ENCODE assay signal across 12 cellular contexts in the genomic region with DNA sequence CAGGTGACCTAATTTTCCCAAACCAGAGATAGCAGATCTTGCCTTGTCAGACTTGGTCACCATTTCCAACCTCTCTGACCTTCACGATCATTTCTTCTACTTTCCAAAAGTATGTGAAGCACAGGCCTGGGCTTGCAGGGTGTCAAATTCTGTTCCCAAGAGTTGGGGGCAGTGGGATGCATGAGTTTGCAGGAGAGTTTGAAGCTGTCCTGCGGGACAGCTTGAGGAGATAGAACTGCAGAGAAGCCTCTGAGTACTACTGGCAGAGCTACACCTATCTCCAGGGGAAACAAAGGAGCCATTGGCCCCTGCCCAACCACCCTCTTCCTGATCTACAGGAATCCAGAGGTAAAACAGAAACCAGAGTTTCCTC. TPM values are rescaled to one million over a fixed set of nuclear protein-coding genes. Genes with fewer than 3 reads are reported as not detected.
DNase-seq lines count a peak whose midpoint lies in the region; ATAC-seq, FAIRE-seq and TF ChIP-seq lines count a peak whose summit lies in the region.
"Had no signal": no experiment of that assay in that cellular context is flagged by ENCODE, and none has a peak within 500 bp of the region (broad histone marks: within the 10 kb centered on the region; RNA-seq: fewer than 3 reads in every experiment).

No MANE protein-coding gene starts in this region.

- POLR2A ChIA-PET in IMR-90 (lab: Charles Lee; ENCODE audit: unreplicated experiment): no interaction called here

- H3K9me1 ChIP-seq in IMR-90 (ENCODE audit: insufficient read depth, low read length): peaks cover 13% of the 10 kb centered on the region
- no peaks in the 10 kb centered on the region for H3K9me1 ChIP-seq in keratinocyte (ENCODE audit: control insufficient read depth, extremely low read depth, insufficient read depth, low read length)

- H3K9ac ChIP-seq in IMR-90 (ENCODE audit: low read depth, low read length) (no peak overlapping the region; the same call in 1 of the 2 replicates), keratinocyte (ENCODE audit: control insufficient read depth, extremely low read depth, insufficient read depth, low read length) (peak overlapping the region; percentile 14)

- no peak overlapping the region for H3K4me3 ChIP-seq in IMR-90 (ENCODE audit: insufficient read depth, low read depth, low read length)
- peak overlapping the region in 2 of 3 experiments; percentile 4 to 18 for H3K4me3 ChIP-seq in keratinocyte (ENCODE audit: control insufficient read depth in 2 of 3, extremely low read depth in 1 of 3, insufficient read depth in 2 of 3, low read depth in 1 of 3, low read length in 3 of 3)
- H3K4me3 ChIP-seq in spleen: peak overlapping the region in 3 of 8 donors; percentile 0 to 44 (median 7)

- H4K20me1 ChIP-seq in IMR-90 (ENCODE audit: insufficient read depth, low read length): no peaks in the 10 kb centered on the region
- H4K20me1 ChIP-seq in keratinocyte (ENCODE audit: control insufficient read depth, extremely low read depth, insufficient read depth, low read length): no peaks in the 10 kb centered on the region

- CTCF ChIA-PET in IMR-90 (lab: Yijun Ruan, JAX): interaction anchor here (1.2 kb wide), 1 partner anchor 8 kb away, joined by 3 read pairs; no protein-coding TSS in a partner anchor

- no peaks in the 10 kb centered on the region for H3K79me2 ChIP-seq in keratinocyte (ENCODE audit: control insufficient read depth, insufficient read depth, low read length)

- H2AFZ ChIP-seq in IMR-90 (replicated peaks; ENCODE audit: low read length, poor library complexity) (peak overlapping the region; percentile 75), keratinocyte (ENCODE audit: control insufficient read depth, low read length) (peak overlapping the region; percentile 83)

- no peak for FAIRE-seq in keratinocyte (lab: Jason Lieb, UNC)
- FAIRE-seq: endometrium had no signal

- TF ChIP-seq CTCF in IMR-90 (conservative IDR thresholded peaks at IDR 0.05; ENCODE audit: low read depth, low read length) (no peak), keratinocyte (optimal IDR thresholded peaks at IDR 0.05 in 1 of 3, IDR thresholded peaks at IDR 0.05 in 1 of 3, conservative IDR thresholded peaks at IDR 0.05 in 1 of 3; ENCODE audit: extremely low read depth in 1 of 3, insufficient read depth in 2 of 3, low read length in 3 of 3) (no peak), spleen (IDR thresholded peaks at IDR 0.05 in 8 of 11, conservative IDR thresholded peaks at IDR 0.05 in 3 of 11) (no peak)

- peak overlapping the region; percentile 89 for H4K91ac ChIP-seq in IMR-90 (ENCODE audit: insufficient read depth, low read depth, low read length)

- no peaks in the 10 kb centered on the region for H3K9me3 Mint-ChIP-seq in activated T-helper 2 cell treated with anti-CD3 and anti-CD28 coated beads, Interferon-gamma antibody, Interleukin-2, Interleukin-4, amounts not matched to agents 10 μg/mL and 5 μg/mL and 100 μg/mL, durations not matched to agents 14 hours and 24 hours and 36 hours

- peak overlapping the region; percentile 83 for H4K5ac ChIP-seq in IMR-90 (ENCODE audit: low read depth, low read length)

- H2BK20ac ChIP-seq in IMR-90 (ENCODE audit: low read depth, low read length): peak overlapping the region; percentile 80

- no CpG with 5 or more reads among the region's 2 CpGs for WGBS in IMR-90 (ENCODE audit: extremely low coverage in 2 of 2, insufficient read length in 1 of 2), 2 experiments
- 68 to 85% (median 75%) methylated on average over 2 of the region's 2 CpGs for WGBS in spleen, 5 donors

- peaks cover 52% of the 10 kb centered on the region for H3K4me1 Mint-ChIP-seq in activated T-helper 2 cell treated with anti-CD3 and anti-CD28 coated beads, Interferon-gamma antibody, Interleukin-2, Interleukin-4, amounts not matched to agents 10 μg/mL and 5 μg/mL and 100 μg/mL, durations not matched to agents 14 hours and 24 hours and 36 hours (ENCODE audit: low read depth)

- H3K27me3 Mint-ChIP-seq in activated T-helper 2 cell treated with anti-CD3 and anti-CD28 coated beads, Interferon-gamma antibody, Interleukin-2, Interleukin-4, amounts not matched to agents 10 μg/mL and 5 μg/mL and 100 μg/mL, durations not matched to agents 14 hours and 24 hours and 36 hours (ENCODE audit: low read depth): no peaks in the 10 kb centered on the region
- H3K27me3 Mint-ChIP-seq: progenitor cell of endocrine pancreas had no signal

- peak overlapping the region; percentile 65 for H2AK9ac ChIP-seq in IMR-90 (replicated peaks; ENCODE audit: low read depth, low read length, poor library complexity)

- H3K79me1 ChIP-seq in IMR-90 (ENCODE audit: low read depth in 1 of 2, low read length in 2 of 2): peaks cover 4 to 5% of the 10 kb centered on the region in 2 experiments; a peak in 2 of 4 replicates

- H3K56ac ChIP-seq in IMR-90 (ENCODE audit: extremely low read depth, insufficient read depth, low read length): peak overlapping the region; percentile 47; the same call in 1 of the 2 replicates

- no peaks in the 10 kb centered on the region for H3K9me3 ChIP-seq in IMR-90 (ENCODE audit: control insufficient read depth, insufficient read depth, low read length)
- no peaks in the 10 kb centered on the region for H3K9me3 ChIP-seq in keratinocyte (ENCODE audit: control insufficient read depth, low read depth, low read length)
- H3K9me3 ChIP-seq in spleen: no peaks in the 10 kb centered on the region

- H4K8ac ChIP-seq in IMR-90 (ENCODE audit: low read depth in 2 of 2, low read length in 2 of 2): peak overlapping the region; percentile 91 to 95

- DNase-seq in IMR-90 (no peak), keratinocyte (ENCODE audit: low read depth, low spot score) (no peak), spleen (no peak), OCI-M1 (lab: John Stamatoyannopoulos, UW) (no peak), NCI-H748 treated with DMSO at 0.1 percent for 48 hours (lab: John Stamatoyannopoulos, UW) (no peak), Kasumi-1 (lab: John Stamatoyannopoulos, UW) (no peak)
- no peak for DNase-seq in activated T-helper 2 cell treated with anti-CD3 and anti-CD28 coated beads, Interferon-gamma antibody, Interleukin-2, Interleukin-4, amounts not matched to agents 10 μg/mL and 5 μg/mL and 100 μg/mL, durations not matched to agents 14 hours and 24 hours and 36 hours (ENCODE audit: low spot score)
- DNase-seq: activated CD4-positive, CD25-positive, alpha-beta regulatory T cell; NCI-H1436 had no signal

- H3K14ac ChIP-seq in IMR-90 (replicated peaks; ENCODE audit: low read depth, low read length): peak overlapping the region; percentile 93

- H2BK5ac ChIP-seq in IMR-90 (ENCODE audit: low read depth, low read length, poor library complexity, severe bottlenecking): peak overlapping the region; percentile 61

- peak overlapping the region; percentile 56 for H3K27ac Mint-ChIP-seq in activated T-helper 2 cell treated with anti-CD3 and anti-CD28 coated beads, Interferon-gamma antibody, Interleukin-2, Interleukin-4, amounts not matched to agents 10 μg/mL and 5 μg/mL and 100 μg/mL, durations not matched to agents 14 hours and 24 hours and 36 hours
- H3K27ac Mint-ChIP-seq: progenitor cell of endocrine pancreas had no signal

- peak overlapping the region; percentile 60 for H2AK5ac ChIP-seq in IMR-90 (ENCODE audit: low read depth, low read length)

- no TSS peak for BruUV-seq in IMR-90 (replicated peaks; lab: Mats Ljungman, UMichigan)

- peak overlapping the region; percentile 94 for H3K4ac ChIP-seq in IMR-90 (ENCODE audit: low read depth, low read length)

- dilution Hi-C loops in IMR-90 (cut with HindIII; ENCODE audit: low sequenced_read_pairs, unreplicated experiment) (no loop called here), keratinocyte (cut with MboI; ENCODE audit: extremely low pct_ligation_motif_present, low sequenced_read_pairs) (no loop called here)

- H3K4me2 ChIP-seq in IMR-90 (ENCODE audit: low read depth, low read length) (0 out of 2 replicates have a peak overlapping the region, but pooled peaks have one; percentile 7), keratinocyte (ENCODE audit: control insufficient read depth, extremely low read depth, insufficient read depth, low read depth, low read length) (peak overlapping the region; percentile 69)

- H3K18ac ChIP-seq in IMR-90 (ENCODE audit: low read depth, low read length): peak overlapping the region; percentile 75

- TF ChIP-seq POLR2A in IMR-90 (IDR thresholded peaks at IDR 0.05; ENCODE audit: low read depth, low read length) (no peak), spleen (IDR thresholded peaks at IDR 0.05) (no peak)

- in situ Hi-C loops in IMR-90 (cut with MboI; ENCODE audit: low sequenced_read_pairs): no loop called here

- H2BK15ac ChIP-seq in IMR-90 (ENCODE audit: low read depth, low read length): peak overlapping the region; percentile 83; the same call in 2 of the 3 replicates

- no peaks in the 10 kb centered on the region for H3K27me3 ChIP-seq in IMR-90 (ENCODE audit: control insufficient read depth, insufficient read depth, low read length)
- no peaks in the 10 kb centered on the region for H3K27me3 ChIP-seq in keratinocyte (ENCODE audit: control insufficient read depth, extremely low read depth, insufficient read depth, low read length)
- H3K27me3 ChIP-seq in spleen (replicated peaks in 1 of 7): no peaks in the 10 kb centered on the region

- peak overlapping the region; percentile 78 for H3K23ac ChIP-seq in IMR-90 (ENCODE audit: low read depth, low read length)

- intact Hi-C loops in IMR-90 (cut with micrococcal nuclease) (no loop called here), spleen (cut with DNase I; ENCODE audit: low total_unique reads) (no loop called here)
- intact Hi-C loops in activated T-helper 2 cell treated with anti-CD3 and anti-CD28 coated beads, Interferon-gamma antibody, Interleukin-2, Interleukin-4, amounts not matched to agents 10 μg/mL and 5 μg/mL and 100 μg/mL, durations not matched to agents 14 hours and 24 hours and 36 hours (cut with micrococcal nuclease): no loop called here

- no peaks in the 10 kb centered on the region for H3K36me3 ChIP-seq in IMR-90 (ENCODE audit: control insufficient read depth, insufficient read depth, low read length)
- H3K36me3 ChIP-seq in keratinocyte (ENCODE audit: control insufficient read depth in 2 of 2, extremely low read depth in 1 of 2, insufficient read depth in 2 of 2, low read length in 2 of 2): no peaks in the 10 kb centered on the region
- H3K36me3 ChIP-seq in spleen: no peaks in the 10 kb centered on the region

- H3K27ac ChIP-seq in IMR-90 (ENCODE audit: insufficient read depth, low read length) (peak overlapping the region; percentile 65), keratinocyte (ENCODE audit: control insufficient read depth, insufficient read depth, low read length) (peak overlapping the region; percentile 42), spleen (peak overlapping the region; percentile 58 to 100 (median 99))

- H3K36me3 Mint-ChIP-seq in activated T-helper 2 cell treated with anti-CD3 and anti-CD28 coated beads, Interferon-gamma antibody, Interleukin-2, Interleukin-4, amounts not matched to agents 10 μg/mL and 5 μg/mL and 100 μg/mL, durations not matched to agents 14 hours and 24 hours and 36 hours (ENCODE audit: low read depth): no peaks in the 10 kb centered on the region

- H3K4me3 Mint-ChIP-seq in activated T-helper 2 cell treated with anti-CD3 and anti-CD28 coated beads, Interferon-gamma antibody, Interleukin-2, Interleukin-4, amounts not matched to agents 10 μg/mL and 5 μg/mL and 100 μg/mL, durations not matched to agents 14 hours and 24 hours and 36 hours (ENCODE audit: low read depth): peak overlapping the region; percentile 19

- no peak for ATAC-seq in IMR-90 (ENCODE audit: low read depth)
- ATAC-seq in GM19395 (IDR thresholded peaks at IDR 0.05; ENCODE audit: unreplicated experiment): no peak

- peak overlapping the region; percentile 94 for H2BK120ac ChIP-seq in IMR-90 (ENCODE audit: low read depth, low read length)

- no peak for TF ChIP-seq RAD21 in IMR-90 (IDR thresholded peaks at IDR 0.05; ENCODE audit: low read length)

- H3K4me1 ChIP-seq in IMR-90 (ENCODE audit: control insufficient read depth, insufficient read depth, low read length): peaks cover 13% of the 10 kb centered on the region
- peaks cover 34% of the 10 kb centered on the region for H3K4me1 ChIP-seq in keratinocyte (ENCODE audit: control insufficient read depth, extremely low read depth, insufficient read depth, low read length)
- peaks cover 55 to 100% (median 96%) of the 10 kb centered on the region in 6 donors for H3K4me1 ChIP-seq in spleen

RNA-seq across cellular contexts. Expression of a gene that starts 11.3 kb away (rescaled TPM):
- total RNA-seq in IMR-90 (2012; rRNA removed): 60.0 and 77.2 TPM in 2 replicates
- 21.8 and 36.4 TPM in 2 replicates for polyA plus RNA-seq in IMR-90 (2012; rRNA removed)
- 26.3 and 27.4 TPM in 2 replicates for polyA plus RNA-seq in IMR-90 (2012; cell fraction: cytosol; rRNA removed)
- 16.0 and 36.0 TPM in 2 replicates for polyA plus RNA-seq in IMR-90 (2012; cell fraction: nucleus; rRNA removed; ENCODE audit: low replicate concordance)
- total RNA-seq in activated T-helper 2 cell treated with anti-CD3 and anti-CD28 coated beads, Interferon-gamma antibody, Interleukin-2, Interleukin-4, amounts not matched to agents 10 μg/mL and 5 μg/mL and 100 μg/mL, durations not matched to agents 14 hours and 24 hours and 36 hours: 37.8 and 39.1 TPM in 2 replicates
- polyA plus RNA-seq in keratinocyte: 89.7 to 165 TPM (median 159 TPM) in 3 replicates
- polyA plus RNA-seq in keratinocyte (2011; ENCODE audit: low read depth): 41.9 TPM
- polyA plus RNA-seq in keratinocyte (2011; cell fraction: cytosol; rRNA removed): 55.4 and 104 TPM in 2 replicates
- 156 and 196 TPM in 2 replicates for polyA plus RNA-seq in keratinocyte (2011; cell fraction: nucleus; rRNA removed)
- 39.4 and 112 TPM in 2 replicates for polyA plus RNA-seq in keratinocyte (2012; ENCODE audit: low replicate concordance)
- 115 to 413 TPM (median 186 TPM) in 3 replicates for polyA minus RNA-seq in keratinocyte
- polyA minus RNA-seq in keratinocyte (2011; cell fraction: cytosol; rRNA and poly(A)+ RNA removed): 82.9 TPM
- polyA minus RNA-seq in keratinocyte (2011; cell fraction: nucleus; rRNA and poly(A)+ RNA removed): 106 and 162 TPM in 2 replicates
- total RNA-seq in spleen: 1,000 to 10,000 TPM in 5 of 7 donors, 100 to 1,000 TPM in 2; 622 to 2,368 (median 1,747) TPM
- polyA plus RNA-seq in spleen: 100 to 1,000 TPM; 446 to 779 (median 670) TPM

RNA-seq across cellular contexts. Expression of a gene that starts 20.6 kb away (rescaled TPM):
- total RNA-seq in IMR-90 (2012; rRNA removed): 7.9 and 10.3 TPM in 2 replicates
- 15.3 and 16.3 TPM in 2 replicates for polyA plus RNA-seq in IMR-90 (2012; rRNA removed)
- 7.8 and 9.4 TPM in 2 replicates for polyA plus RNA-seq in IMR-90 (2012; cell fraction: cytosol; rRNA removed)
- 4.0 and 8.8 TPM in 2 replicates for polyA plus RNA-seq in IMR-90 (2012; cell fraction: nucleus; rRNA removed; ENCODE audit: low replicate concordance)
- total RNA-seq in activated T-helper 2 cell treated with anti-CD3 and anti-CD28 coated beads, Interferon-gamma antibody, Interleukin-2, Interleukin-4, amounts not matched to agents 10 μg/mL and 5 μg/mL and 100 μg/mL, durations not matched to agents 14 hours and 24 hours and 36 hours: 13.2 and 14.7 TPM in 2 replicates
- 8.1 to 14.0 TPM (median 10.0 TPM) in 3 replicates for polyA plus RNA-seq in keratinocyte
- 8.0 TPM for polyA plus RNA-seq in keratinocyte (2011; ENCODE audit: low read depth)
- 11.0 and 11.3 TPM in 2 replicates for polyA plus RNA-seq in keratinocyte (2011; cell fraction: cytosol; rRNA removed)
- 6.8 and 8.9 TPM in 2 replicates for polyA plus RNA-seq in keratinocyte (2011; cell fraction: nucleus; rRNA removed)
- 9.6 and 16.1 TPM in 2 replicates for polyA plus RNA-seq in keratinocyte (2012; ENCODE audit: low replicate concordance)
- 3.7 to 6.9 TPM (median 4.3 TPM) in 3 replicates for polyA minus RNA-seq in keratinocyte
- polyA minus RNA-seq in keratinocyte (2011; cell fraction: cytosol; rRNA and poly(A)+ RNA removed): 5.8 TPM
- 1.9 and 3.1 TPM in 2 replicates for polyA minus RNA-seq in keratinocyte (2011; cell fraction: nucleus; rRNA and poly(A)+ RNA removed)
- 10 to 100 TPM; 22.1 to 34.0 (median 31.1) TPM for total RNA-seq in spleen
- polyA plus RNA-seq in spleen: 10 to 100 TPM; 55.6 to 69.2 (median 63.0) TPM

RNA-seq across cellular contexts. Expression of a gene that starts 20.7 kb away (rescaled TPM):
- 0.56 and 0.90 TPM in 2 replicates for total RNA-seq in IMR-90 (2012; rRNA removed)
- polyA plus RNA-seq in IMR-90 (2012; rRNA removed): 1.9 and 2.3 TPM in 2 replicates
- polyA plus RNA-seq in IMR-90 (2012; cell fraction: cytosol; rRNA removed): 1.6 and 1.9 TPM in 2 replicates
- 2.6 and 2.9 TPM in 2 replicates for polyA plus RNA-seq in IMR-90 (2012; cell fraction: nucleus; rRNA removed; ENCODE audit: low replicate concordance)
- total RNA-seq in activated T-helper 2 cell treated with anti-CD3 and anti-CD28 coated beads, Interferon-gamma antibody, Interleukin-2, Interleukin-4, amounts not matched to agents 10 μg/mL and 5 μg/mL and 100 μg/mL, durations not matched to agents 14 hours and 24 hours and 36 hours: 4.1 TPM in 2 replicates
- 0.53 to 0.83 TPM (median 0.66 TPM) in 3 replicates for polyA plus RNA-seq in keratinocyte
- polyA plus RNA-seq in keratinocyte (2011; ENCODE audit: low read depth): not detected
- 0.46 and 0.81 TPM in 2 replicates for polyA plus RNA-seq in keratinocyte (2011; cell fraction: cytosol; rRNA removed)
- polyA plus RNA-seq in keratinocyte (2011; cell fraction: nucleus; rRNA removed): 1.5 and 1.6 TPM in 2 replicates
- 0.20 and 0.78 TPM in 2 replicates for polyA plus RNA-seq in keratinocyte (2012; ENCODE audit: low replicate concordance)
- 0.29 to 1.9 TPM (median 0.40 TPM) in 3 replicates for polyA minus RNA-seq in keratinocyte
- polyA minus RNA-seq in keratinocyte (2011; cell fraction: cytosol; rRNA and poly(A)+ RNA removed): 1.7 TPM
- polyA minus RNA-seq in keratinocyte (2011; cell fraction: nucleus; rRNA and poly(A)+ RNA removed): 0.47 and 0.95 TPM in 2 replicates
- total RNA-seq in spleen: 1 to 10 TPM in 5 of 7 donors, under 1 TPM in 2; 0.79 to 3.1 (median 1.2) TPM
- polyA plus RNA-seq in spleen: under 1 TPM; 0.57 to 0.99 (median 0.62) TPM

RNA-seq across cellular contexts. Expression of a gene that starts 27.3 kb away (rescaled TPM):
- total RNA-seq in IMR-90 (2012; rRNA removed) (14.7 and 18.3 TPM in 2 replicates), spleen (10 to 100 TPM; 35.1 to 52.9 (median 39.5) TPM)
- polyA plus RNA-seq in IMR-90 (2012; rRNA removed) (26.9 and 28.8 TPM in 2 replicates), keratinocyte (9.2 to 26.4 TPM (median 20.0 TPM) in 3 replicates), spleen (10 to 100 TPM; 11.0 to 17.8 (median 14.4) TPM)
- 19.4 and 24.0 TPM in 2 replicates for polyA plus RNA-seq in IMR-90 (2012; cell fraction: cytosol; rRNA removed)
- polyA plus RNA-seq in IMR-90 (2012; cell fraction: nucleus; rRNA removed; ENCODE audit: low replicate concordance): 7.0 and 14.4 TPM in 2 replicates
- 38.1 and 39.4 TPM in 2 replicates for total RNA-seq in activated T-helper 2 cell treated with anti-CD3 and anti-CD28 coated beads, Interferon-gamma antibody, Interleukin-2, Interleukin-4, amounts not matched to agents 10 μg/mL and 5 μg/mL and 100 μg/mL, durations not matched to agents 14 hours and 24 hours and 36 hours
- 0.77 TPM for polyA plus RNA-seq in keratinocyte (2011; ENCODE audit: low read depth)
- polyA plus RNA-seq in keratinocyte (2011; cell fraction: cytosol; rRNA removed): 16.8 and 21.1 TPM in 2 replicates
- polyA plus RNA-seq in keratinocyte (2011; cell fraction: nucleus; rRNA removed): 12.9 and 13.4 TPM in 2 replicates
- polyA plus RNA-seq in keratinocyte (2012; ENCODE audit: low replicate concordance): 2.4 and 9.0 TPM in 2 replicates
- 10.7 to 17.8 TPM (median 16.1 TPM) in 3 replicates for polyA minus RNA-seq in keratinocyte
- polyA minus RNA-seq in keratinocyte (2011; cell fraction: cytosol; rRNA and poly(A)+ RNA removed): 18.8 TPM
- polyA minus RNA-seq in keratinocyte (2011; cell fraction: nucleus; rRNA and poly(A)+ RNA removed): 5.2 and 8.9 TPM in 2 replicates

RNA-seq across cellular contexts. Expression of a gene that starts 36.4 kb away (rescaled TPM):
- total RNA-seq in IMR-90 (2012; rRNA removed) (not detected in 2 replicates), spleen (not detected)
- polyA plus RNA-seq in IMR-90 (2012; rRNA removed) (not detected in 2 replicates), keratinocyte (0.04 TPM in 1 of 3 replicates, not detected in the others), spleen (not detected)
- not detected in 2 replicates for polyA plus RNA-seq in IMR-90 (2012; cell fraction: cytosol; rRNA removed)
- polyA plus RNA-seq in IMR-90 (2012; cell fraction: nucleus; rRNA removed; ENCODE audit: low replicate concordance): not detected in 2 replicates
- not detected in 2 replicates for total RNA-seq in activated T-helper 2 cell treated with anti-CD3 and anti-CD28 coated beads, Interferon-gamma antibody, Interleukin-2, Interleukin-4, amounts not matched to agents 10 μg/mL and 5 μg/mL and 100 μg/mL, durations not matched to agents 14 hours and 24 hours and 36 hours
- not detected for polyA plus RNA-seq in keratinocyte (2011; ENCODE audit: low read depth)
- not detected in 2 replicates for polyA plus RNA-seq in keratinocyte (2011; cell fraction: cytosol; rRNA removed)
- not detected in 2 replicates for polyA plus RNA-seq in keratinocyte (2011; cell fraction: nucleus; rRNA removed)
- polyA plus RNA-seq in keratinocyte (2012; ENCODE audit: low replicate concordance): not detected in 2 replicates
- polyA minus RNA-seq in keratinocyte: not detected in 3 replicates
- not detected for polyA minus RNA-seq in keratinocyte (2011; cell fraction: cytosol; rRNA and poly(A)+ RNA removed)
- not detected in 2 replicates for polyA minus RNA-seq in keratinocyte (2011; cell fraction: nucleus; rRNA and poly(A)+ RNA removed)
- total RNA-seq: progenitor cell of endocrine pancreas had no signal

Comparison
In these comparisons a context has a peak if more than half of its experiments do, and no peak if none do; other contexts are left out.
1. H3K27ac ChIP-seq: peak in every context shown above with its lines; median percentile 99 in spleen; 65 in IMR-90; 42 in keratinocyte.